In genomic region chrX:108736509-108737479, GRCh38 we compare ENCODE assay signal across 8 cellular contexts.
DNase-seq lines count a peak whose midpoint lies in the region.

IRS4 (minus strand) TSS chrX:108736563.

- no peaks in the 10 kb centered on the region for H3K36me3 ChIP-seq in SK-N-MC (ENCODE audit: insufficient read depth, low read length)

- no peaks in the 10 kb centered on the region for H3K9me3 ChIP-seq in SK-N-MC (ENCODE audit: low read depth, low read length)

- peak within 1 kb of the TSS; percentile 66 for H3K4me3 ChIP-seq in SK-N-MC
- H3K4me3 ChIP-seq in skin epidermis: peak within 1 kb of the TSS in 5 of 7 experiments; percentile 2 to 42 (median 29)

- CTCF ChIA-PET in activated naive CD4-positive, alpha-beta T cell treated with anti-CD3 and anti-CD28 coated beads, Interleukin-2, amount 10 ng/mL, durations not matched to agents 7 days and 5 days (lab: Charles Lee): no interaction called here

- H3K27ac ChIP-seq in SK-N-MC: no peak within 1 kb of the TSS
- peak within 1 kb of the TSS in 2 of 21 experiments; percentile 11 to 76 for H3K27ac ChIP-seq in skin epidermis

- H3K4me3 Mint-ChIP-seq in T-helper 2 cell treated with Interferon-gamma antibody and Interleukin-4, amounts not matched to agents 5 μg/mL and 100 μg/mL, for 36 hours: no peak within 1 kb of the TSS
- no peak within 1 kb of the TSS for H3K4me3 Mint-ChIP-seq in activated naive CD4-positive, alpha-beta T cell treated with anti-CD3 and anti-CD28 coated beads, Interleukin-2, amount 10 ng/mL, durations not matched to agents 7 days and 5 days

- peaks cover 52% of the 10 kb centered on the region for H3K27me3 Mint-ChIP-seq in T-helper 2 cell treated with Interferon-gamma antibody and Interleukin-4, amounts not matched to agents 5 μg/mL and 100 μg/mL, for 36 hours (ENCODE audit: low read depth)
- peaks cover 55% of the 10 kb centered on the region for H3K27me3 Mint-ChIP-seq in activated naive CD4-positive, alpha-beta T cell treated with anti-CD3 and anti-CD28 coated beads, Interleukin-2, amount 10 ng/mL, durations not matched to agents 7 days and 5 days

- H3K9me3 Mint-ChIP-seq in T-helper 2 cell treated with Interferon-gamma antibody and Interleukin-4, amounts not matched to agents 5 μg/mL and 100 μg/mL, for 36 hours: no peaks in the 10 kb centered on the region
- no peaks in the 10 kb centered on the region for H3K9me3 Mint-ChIP-seq in activated naive CD4-positive, alpha-beta T cell treated with anti-CD3 and anti-CD28 coated beads, Interleukin-2, amount 10 ng/mL, durations not matched to agents 7 days and 5 days

- H3K9ac ChIP-seq in SK-N-MC (ENCODE audit: insufficient read length): no peak within 1 kb of the TSS

- H3K27ac Mint-ChIP-seq in T-helper 2 cell treated with Interferon-gamma antibody and Interleukin-4, amounts not matched to agents 5 μg/mL and 100 μg/mL, for 36 hours: no peak within 1 kb of the TSS
- H3K27ac Mint-ChIP-seq in activated naive CD4-positive, alpha-beta T cell treated with anti-CD3 and anti-CD28 coated beads, Interleukin-2, amount 10 ng/mL, durations not matched to agents 7 days and 5 days: no peak within 1 kb of the TSS

- no peaks in the 10 kb centered on the region for H3K36me3 Mint-ChIP-seq in T-helper 2 cell treated with Interferon-gamma antibody and Interleukin-4, amounts not matched to agents 5 μg/mL and 100 μg/mL, for 36 hours (ENCODE audit: low read depth)
- no peaks in the 10 kb centered on the region for H3K36me3 Mint-ChIP-seq in activated naive CD4-positive, alpha-beta T cell treated with anti-CD3 and anti-CD28 coated beads, Interleukin-2, amount 10 ng/mL, durations not matched to agents 7 days and 5 days

- H3K4me1 Mint-ChIP-seq in T-helper 2 cell treated with Interferon-gamma antibody and Interleukin-4, amounts not matched to agents 5 μg/mL and 100 μg/mL, for 36 hours (ENCODE audit: low read depth): no peaks in the 10 kb centered on the region
- H3K4me1 Mint-ChIP-seq in activated naive CD4-positive, alpha-beta T cell treated with anti-CD3 and anti-CD28 coated beads, Interleukin-2, amount 10 ng/mL, durations not matched to agents 7 days and 5 days: no peaks in the 10 kb centered on the region

- DNase-seq in NCI-H2227 (lab: John Stamatoyannopoulos, UW; ENCODE audit: unreplicated experiment): peak; percentile 50
- DNase-seq in NCI-H2227 treated with DMSO at 0.1 percent for 48 hours (lab: John Stamatoyannopoulos, UW): no peak
- DNase-seq in SK-N-MC (ENCODE audit: low read depth, low spot score): no peak
- peak; percentile 75 for DNase-seq in iPS DF 19.7 (ENCODE audit: low read depth, low spot score)
- no peak for DNase-seq in T-helper 2 cell treated with Interferon-gamma antibody and Interleukin-4, amounts not matched to agents 5 μg/mL and 100 μg/mL, for 36 hours (ENCODE audit: low spot score)
- no peak for DNase-seq in stimulated activated CD4-positive, alpha-beta T cell treated with anti-CD3 and anti-CD28 coated beads, Interleukin-4, amount 100 ng/mL, for 1 hour
- no peak for DNase-seq in activated naive CD4-positive, alpha-beta T cell treated with anti-CD3 and anti-CD28 coated beads, Interleukin-2, amount 10 ng/mL, durations not matched to agents 7 days and 5 days

Comparison
In these comparisons a context has a peak if more than half of its experiments do, and no peak if none do; other contexts are left out.
1. DNase-seq: peak in NCI-H2227 (single experiment) and iPS DF 19.7 (single experiment); none in NCI-H2227 treated with DMSO at 0.1 percent for 48 hours (single experiment), SK-N-MC (single experiment), T-helper 2 cell treated with Interferon-gamma antibody and Interleukin-4, amounts not matched to agents 5 μg/mL and 100 μg/mL, for 36 hours (single experiment), stimulated activated CD4-positive, alpha-beta T cell treated with anti-CD3 and anti-CD28 coated beads, Interleukin-4, amount 100 ng/mL, for 1 hour (single experiment) and activated naive CD4-positive, alpha-beta T cell treated with anti-CD3 and anti-CD28 coated beads, Interleukin-2, amount 10 ng/mL, durations not matched to agents 7 days and 5 days (single experiment).